Comparison of ENCODE assay signal across 6 cellular contexts in the genomic region with DNA sequence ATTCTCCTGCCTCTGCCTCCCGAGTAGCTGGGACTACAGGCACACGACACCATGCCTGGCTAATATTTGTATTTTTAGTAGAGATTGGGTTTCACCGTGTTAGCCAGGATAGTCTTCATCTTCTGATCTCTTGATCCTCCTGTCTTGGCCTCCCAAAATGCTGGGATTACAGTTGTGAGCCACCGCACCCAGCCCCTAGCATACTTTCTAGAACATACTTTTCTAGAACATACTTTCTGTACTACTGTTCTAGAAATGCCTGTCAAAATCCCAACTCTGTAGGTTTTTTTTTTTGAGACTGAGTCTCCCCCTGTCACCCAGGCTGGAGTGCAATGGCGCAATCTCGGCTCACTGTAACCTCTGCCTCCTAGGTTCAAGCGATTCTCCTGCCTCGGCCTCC. TPM values are rescaled to one million over a fixed set of nuclear protein-coding genes. Genes with fewer than 3 reads are reported as not detected.
A peak's percentile ranks its signal among the peaks of the same experiment; 100 is the strongest.
DNase-seq lines count a peak whose midpoint lies in the region; ATAC-seq and TF ChIP-seq lines count a peak whose summit lies in the region.
"Not testable (repeated sequence)": the region's sequence is repeated elsewhere in the genome, so short reads cannot be mapped to it uniquely, and the experiment has no call there.

No MANE protein-coding gene starts in this region.

- not testable (repeated sequence) for DNase-seq in T-helper 2 cell treated with Interferon-gamma antibody and Interleukin-4, amounts not matched to agents 5 μg/mL and 100 μg/mL, for 36 hours (ENCODE audit: low spot score); activated T-cell treated with anti-CD3 and anti-CD28 coated beads, Interleukin-2, amount 50 U/mL, for 72 hours; effector memory CD8-positive, alpha-beta T cell; neural crest cell (ENCODE audit: low read depth, low spot score); stimulated activated naive B cell treated with anti-CD40 and anti-IgM and Interleukin-4, amounts not matched to agents 10 μg/mL and 1 μg/mL and 100 μg/mL, for 72 hours

- TF ChIP-seq CTCF in neural crest cell (conservative IDR thresholded peaks at IDR 0.05): not testable (repeated sequence)

- not testable (repeated sequence) for ATAC-seq in activated T-cell treated with anti-CD3 and anti-CD28 coated beads, Interleukin-2, amount 50 U/mL, for 72 hours (replicated peaks in 1 of 2); effector memory CD8-positive, alpha-beta T cell (replicated peaks); stimulated activated naive B cell treated with anti-CD40 and anti-IgM and Interleukin-4, amounts not matched to agents 10 μg/mL and 1 μg/mL and 100 μg/mL, for 72 hours (replicated peaks)

- not testable (repeated sequence) for H3K4me3 Mint-ChIP-seq in T-helper 2 cell treated with Interferon-gamma antibody and Interleukin-4, amounts not matched to agents 5 μg/mL and 100 μg/mL, for 36 hours; activated T-cell treated with anti-CD3 and anti-CD28 coated beads, Interleukin-2, amount 50 U/mL, for 72 hours; activated naive CD8-positive, alpha-beta T cell; effector memory CD8-positive, alpha-beta T cell; neural crest cell; stimulated activated naive B cell treated with anti-CD40 and anti-IgM and Interleukin-4, amounts not matched to agents 10 μg/mL and 1 μg/mL and 100 μg/mL, for 72 hours

- H3K4me1 Mint-ChIP-seq in T-helper 2 cell treated with Interferon-gamma antibody and Interleukin-4, amounts not matched to agents 5 μg/mL and 100 μg/mL, for 36 hours (ENCODE audit: low read depth); activated T-cell treated with anti-CD3 and anti-CD28 coated beads, Interleukin-2, amount 50 U/mL, for 72 hours (ENCODE audit: low read depth); activated naive CD8-positive, alpha-beta T cell (ENCODE audit: low read depth); effector memory CD8-positive, alpha-beta T cell (ENCODE audit: low read depth in 2 of 2); neural crest cell; stimulated activated naive B cell treated with anti-CD40 and anti-IgM and Interleukin-4, amounts not matched to agents 10 μg/mL and 1 μg/mL and 100 μg/mL, for 72 hours: not testable (repeated sequence)

- not testable (repeated sequence) for H3K27me3 Mint-ChIP-seq in T-helper 2 cell treated with Interferon-gamma antibody and Interleukin-4, amounts not matched to agents 5 μg/mL and 100 μg/mL, for 36 hours (ENCODE audit: low read depth); activated T-cell treated with anti-CD3 and anti-CD28 coated beads, Interleukin-2, amount 50 U/mL, for 72 hours (ENCODE audit: low read depth); activated naive CD8-positive, alpha-beta T cell; effector memory CD8-positive, alpha-beta T cell; neural crest cell (ENCODE audit: low read depth); stimulated activated naive B cell treated with anti-CD40 and anti-IgM and Interleukin-4, amounts not matched to agents 10 μg/mL and 1 μg/mL and 100 μg/mL, for 72 hours

- H3K9me3 Mint-ChIP-seq in T-helper 2 cell treated with Interferon-gamma antibody and Interleukin-4, amounts not matched to agents 5 μg/mL and 100 μg/mL, for 36 hours; activated T-cell treated with anti-CD3 and anti-CD28 coated beads, Interleukin-2, amount 50 U/mL, for 72 hours; activated naive CD8-positive, alpha-beta T cell (ENCODE audit: low read depth); effector memory CD8-positive, alpha-beta T cell; neural crest cell; stimulated activated naive B cell treated with anti-CD40 and anti-IgM and Interleukin-4, amounts not matched to agents 10 μg/mL and 1 μg/mL and 100 μg/mL, for 72 hours: not testable (repeated sequence)

- peak overlapping the region; percentile 62 for H3K27ac Mint-ChIP-seq in T-helper 2 cell treated with Interferon-gamma antibody and Interleukin-4, amounts not matched to agents 5 μg/mL and 100 μg/mL, for 36 hours
- H3K27ac Mint-ChIP-seq in activated T-cell treated with anti-CD3 and anti-CD28 coated beads, Interleukin-2, amount 50 U/mL, for 72 hours: peak overlapping the region; percentile 46
- peak overlapping the region; percentile 43 for H3K27ac Mint-ChIP-seq in activated naive CD8-positive, alpha-beta T cell
- H3K27ac Mint-ChIP-seq in effector memory CD8-positive, alpha-beta T cell: peak overlapping the region; percentile 41 to 65
- peak overlapping the region; percentile 43 for H3K27ac Mint-ChIP-seq in neural crest cell (ENCODE audit: unreplicated experiment)
- peak overlapping the region; percentile 59 for H3K27ac Mint-ChIP-seq in stimulated activated naive B cell treated with anti-CD40 and anti-IgM and Interleukin-4, amounts not matched to agents 10 μg/mL and 1 μg/mL and 100 μg/mL, for 72 hours

- H3K36me3 Mint-ChIP-seq in T-helper 2 cell treated with Interferon-gamma antibody and Interleukin-4, amounts not matched to agents 5 μg/mL and 100 μg/mL, for 36 hours (ENCODE audit: low read depth): peaks cover 25% of the 10 kb centered on the region
- H3K36me3 Mint-ChIP-seq in activated T-cell treated with anti-CD3 and anti-CD28 coated beads, Interleukin-2, amount 50 U/mL, for 72 hours (ENCODE audit: insufficient read depth in 2 of 2): peaks cover 3 to 21% of the 10 kb centered on the region in 2 donors
- not testable (repeated sequence) for H3K36me3 Mint-ChIP-seq in activated naive CD8-positive, alpha-beta T cell
- peaks cover 40% of the 10 kb centered on the region for H3K36me3 Mint-ChIP-seq in effector memory CD8-positive, alpha-beta T cell (ENCODE audit: insufficient read depth)
- peaks cover 12% of the 10 kb centered on the region for H3K36me3 Mint-ChIP-seq in neural crest cell (ENCODE audit: low read depth)
- peaks cover 21% of the 10 kb centered on the region in 2 donors for H3K36me3 Mint-ChIP-seq in stimulated activated naive B cell treated with anti-CD40 and anti-IgM and Interleukin-4, amounts not matched to agents 10 μg/mL and 1 μg/mL and 100 μg/mL, for 72 hours

RNA-seq across cellular contexts. Expression of a gene that starts 27.3 kb away (rescaled TPM):
- 10 to 100 TPM; 58.7 to 66.3 TPM for total RNA-seq in activated T-cell treated with anti-CD3 and anti-CD28 coated beads, Interleukin-2, amount 50 U/mL, for 72 hours
- total RNA-seq in neural crest cell: 40.2 and 43.9 TPM in 2 replicates

RNA-seq across cellular contexts. Expression of a gene that starts 43.1 kb away (rescaled TPM):
- total RNA-seq in activated T-cell treated with anti-CD3 and anti-CD28 coated beads, Interleukin-2, amount 50 U/mL, for 72 hours: 10 to 100 TPM; 41.8 to 48.6 TPM
- total RNA-seq in neural crest cell: 28.5 and 33.1 TPM in 2 replicates
